29 cellular contexts compared by ENCODE assay signal in genomic region chr4:152531479-152531878, GRCh38. TPM values are rescaled to one million over a fixed set of nuclear protein-coding genes. Genes with fewer than 3 reads are reported as not detected.
A peak's percentile ranks its signal among the peaks of the same experiment; 100 is the strongest.
DNase-seq lines count a peak whose midpoint lies in the region; ATAC-seq, FAIRE-seq and TF ChIP-seq lines count a peak whose summit lies in the region.
"Had no signal": no experiment of that assay in that cellular context is flagged by ENCODE, and none has a peak within 500 bp of the region (broad histone marks: within the 10 kb centered on the region; RNA-seq: fewer than 3 reads in every experiment).

No MANE protein-coding gene starts in this region.

- H3K4me1 ChIP-seq in BLaER1 treated with 17β-estradiol and CSF1 and Interleukin-3, amounts not matched to agents 10 nM and 100 nM = peaks cover 23 to 42% (median 37%) of the 10 kb centered on the region in 10 experiments
- H3K4me1 ChIP-seq in mucosa of stomach (ENCODE audit: control insufficient read depth, insufficient read depth, low read length) = no peaks in the 10 kb centered on the region

- ATAC-seq in activated CD8-positive, alpha-beta T cell treated with anti-CD3 and anti-CD28 coated beads for 36 hours = no peak
- ATAC-seq: activated CD8-positive, alpha-beta T cell treated with anti-CD3 and anti-CD28 coated beads, Interleukin-2, amount 10 ng/mL, durations not matched to agents 7 days and 5 days; left colon; right lobe of liver had no signal

- H3K36me3 Mint-ChIP-seq in activated CD8-positive, alpha-beta T cell treated with anti-CD3 and anti-CD28 coated beads for 36 hours (ENCODE audit: low read depth) = peaks cover 30% of the 10 kb centered on the region

- H3K27me3 ChIP-seq in BLaER1 treated with 17β-estradiol and CSF1 and Interleukin-3, amounts not matched to agents 10 nM and 100 nM = no peaks in the 10 kb centered on the region
- H3K27me3 ChIP-seq in mucosa of stomach (ENCODE audit: control insufficient read depth, insufficient read depth, low read length) = no peaks in the 10 kb centered on the region
- H3K27me3 ChIP-seq: esophagus squamous epithelium, right lobe of liver, SJCRH30, suprapubic skin, uterus had no signal

- peak overlapping the region; percentile 60 to 94 (median 83) for H3K4me2 ChIP-seq in BLaER1 treated with 17β-estradiol and CSF1 and Interleukin-3, amounts not matched to agents 10 nM and 100 nM

- no peak overlapping the region for H3K4me3 Mint-ChIP-seq in activated CD8-positive, alpha-beta T cell treated with anti-CD3 and anti-CD28 coated beads for 36 hours
- H3K4me3 Mint-ChIP-seq: activated CD8-positive, alpha-beta T cell treated with anti-CD3 and anti-CD28 coated beads, Interleukin-2, amount 10 ng/mL, durations not matched to agents 7 days and 5 days had no signal

- no peaks in the 10 kb centered on the region for H3K9me3 ChIP-seq in BLaER1 treated with 17β-estradiol and CSF1 and Interleukin-3, amounts not matched to agents 10 nM and 100 nM (replicated peaks in 1 of 11)
- no peaks in the 10 kb centered on the region for H3K9me3 ChIP-seq in SK-N-MC (ENCODE audit: low read depth, low read length)
- H3K9me3 ChIP-seq in mucosa of stomach (ENCODE audit: control insufficient read depth, low read length) = no peaks in the 10 kb centered on the region
- H3K9me3 ChIP-seq: esophagus squamous epithelium, right lobe of liver, SJCRH30, suprapubic skin, uterus had no signal

- no peak for DNase-seq in GM12892 (ENCODE audit: insufficient read length)
- DNase-seq in SK-N-MC (ENCODE audit: low read depth, low spot score) = no peak
- DNase-seq in hepatic stellate cell (ENCODE audit: low spot score) = no peak
- no peak for DNase-seq in OCI-M1 (lab: John Stamatoyannopoulos, UW)
- no peak for DNase-seq in activated CD8-positive, alpha-beta T cell treated with anti-CD3 and anti-CD28 coated beads for 36 hours
- no peak for DNase-seq in NOMO-1 treated with DMSO at 0.1 percent for 48 hours (lab: John Stamatoyannopoulos, UW; ENCODE audit: unreplicated experiment)
- DNase-seq: activated CD4-positive, alpha-beta T cell treated with anti-CD3 and anti-CD28 coated beads for 1 hour; activated CD8-positive, alpha-beta T cell treated with anti-CD3 and anti-CD28 coated beads, Interleukin-2, amount 10 ng/mL, durations not matched to agents 7 days and 5 days; activated effector memory CD4-positive, alpha-beta T cell treated with Interleukin-2 at 50 U/mL for 16 hours; AML-193; COR-L47; esophagus squamous epithelium; left colon; mammary epithelial cell; NCI-H1048; NCI-H1694 treated with DMSO at 0.1 percent for 48 hours; NCI-H524 treated with DMSO at 0.1 percent for 48 hours; right lobe of liver; SJCRH30; stimulated activated CD4-positive, alpha-beta T cell treated with anti-CD3 and anti-CD28 coated beads, Interleukin-4, amount 100 ng/mL, for 1 hour; uterus had no signal

- peaks cover 16 to 72% (median 30%) of the 10 kb centered on the region in 11 experiments; a peak in 21 of 22 replicates for H3K36me3 ChIP-seq in BLaER1 treated with 17β-estradiol and CSF1 and Interleukin-3, amounts not matched to agents 10 nM and 100 nM
- H3K36me3 ChIP-seq in SK-N-MC (ENCODE audit: insufficient read depth, low read length) = no peaks in the 10 kb centered on the region
- no peaks in the 10 kb centered on the region for H3K36me3 ChIP-seq in mucosa of stomach (ENCODE audit: control insufficient read depth, insufficient read depth, low read length)
- H3K36me3 ChIP-seq: esophagus squamous epithelium, right lobe of liver, SJCRH30, suprapubic skin, uterus had no signal

- POLR2A ChIA-PET in activated CD8-positive, alpha-beta T cell treated with anti-CD3 and anti-CD28 coated beads for 36 hours (lab: Charles Lee) = no interaction called here

- H4K20me1 ChIP-seq in BLaER1 treated with 17β-estradiol and CSF1 and Interleukin-3, amounts not matched to agents 10 nM and 100 nM = peaks cover 49 to 94% (median 86%) of the 10 kb centered on the region in 11 experiments; a peak in 21 of 22 replicates

- peak overlapping the region in 1 of 11 experiments; percentile 6; a peak in 1 of 22 replicates for H3K27ac ChIP-seq in BLaER1 treated with 17β-estradiol and CSF1 and Interleukin-3, amounts not matched to agents 10 nM and 100 nM
- peak overlapping the region; percentile 17; the same call in 1 of the 2 replicates for H3K27ac ChIP-seq in SK-N-MC
- H3K27ac ChIP-seq: esophagus squamous epithelium, right lobe of liver, SJCRH30, suprapubic skin, uterus had no signal

- intact Hi-C loops in activated CD8-positive, alpha-beta T cell treated with anti-CD3 and anti-CD28 coated beads for 36 hours (cut with micrococcal nuclease) = no loop called here

- CTCF ChIA-PET in activated CD8-positive, alpha-beta T cell treated with anti-CD3 and anti-CD28 coated beads for 36 hours (lab: Charles Lee) = interaction anchor here (1.6 to 3.6 kb wide), 4 partner anchors 14 to 108 kb away, joined by 3 to 20 read pairs (median 5); no protein-coding TSS in a partner anchor

- peak overlapping the region in 1 of 11 experiments; percentile 13; a peak in 1 of 22 replicates for H3K9ac ChIP-seq in BLaER1 treated with 17β-estradiol and CSF1 and Interleukin-3, amounts not matched to agents 10 nM and 100 nM
- H3K9ac ChIP-seq in SK-N-MC (ENCODE audit: insufficient read length) (no peak overlapping the region), mucosa of stomach (ENCODE audit: low read length) (peak overlapping the region; percentile 15)

- H3K9me3 Mint-ChIP-seq in activated CD8-positive, alpha-beta T cell treated with anti-CD3 and anti-CD28 coated beads for 36 hours = no peaks in the 10 kb centered on the region

- H3K4me1 Mint-ChIP-seq in activated CD8-positive, alpha-beta T cell treated with anti-CD3 and anti-CD28 coated beads for 36 hours (ENCODE audit: low read depth) = peaks cover 48% of the 10 kb centered on the region

- H3K27me3 Mint-ChIP-seq in activated CD8-positive, alpha-beta T cell treated with anti-CD3 and anti-CD28 coated beads for 36 hours = no peaks in the 10 kb centered on the region

- H3K27ac Mint-ChIP-seq in activated CD8-positive, alpha-beta T cell treated with anti-CD3 and anti-CD28 coated beads for 36 hours = no peak overlapping the region
- H3K27ac Mint-ChIP-seq: activated CD8-positive, alpha-beta T cell treated with anti-CD3 and anti-CD28 coated beads, Interleukin-2, amount 10 ng/mL, durations not matched to agents 7 days and 5 days had no signal

- TF ChIP-seq CTCF in activated CD8-positive, alpha-beta T cell treated with anti-CD3 and anti-CD28 coated beads for 36 hours (IDR thresholded peaks at IDR 0.05) = no peak

- no peak overlapping the region for H3K4me3 ChIP-seq in BLaER1 treated with 17β-estradiol and CSF1 and Interleukin-3, amounts not matched to agents 10 nM and 100 nM
- H3K4me3 ChIP-seq in SK-N-MC (no peak overlapping the region), mucosa of stomach (ENCODE audit: low read length) (no peak overlapping the region)
- H3K4me3 ChIP-seq: esophagus squamous epithelium, right lobe of liver, SJCRH30, suprapubic skin, uterus had no signal

- no peak for TF ChIP-seq POLR2A in GM12892 (IDR thresholded peaks at IDR 0.05; ENCODE audit: low read depth, low read length)

- FAIRE-seq in GM12892 (lab: Jason Lieb, UNC) = peak; percentile 54
- FAIRE-seq: A204.1, astrocyte, endometrium, frontal cortex, H54 had no signal

RNA-seq across cellular contexts. Expression of gene FBXW7, which starts 4.4 kb away (rescaled TPM):
- 61.2 TPM for polyA plus RNA-seq in GM12892 (2012; ENCODE audit: missing spikeins)
- 10 to 100 TPM; 32.6 to 35.1 TPM for total RNA-seq in activated CD8-positive, alpha-beta T cell treated with anti-CD3 and anti-CD28 coated beads for 36 hours
